In genomic region chr6:89073014-89073620, GRCh38 we compare ENCODE assay signal across 16 cellular contexts. TPM values are rescaled to one million over a fixed set of nuclear protein-coding genes. Genes with fewer than 3 reads are reported as not detected.
DNase-seq lines count a peak whose midpoint lies in the region; ATAC-seq and TF ChIP-seq lines count a peak whose summit lies in the region.
"Had no signal": no experiment of that assay in that cellular context is flagged by ENCODE, and none has a peak within 500 bp of the region (broad histone marks: within the 10 kb centered on the region; RNA-seq: fewer than 3 reads in every experiment).

No MANE protein-coding gene starts in this region.

- no peaks in the 10 kb centered on the region for H3K9me3 ChIP-seq in neutrophil
- H3K9me3 ChIP-seq: adrenal gland had no signal

- intact Hi-C loops in posterior vena cava (cut with DNase I), result no loop called here

- TF ChIP-seq CTCF in fibroblast of the aortic adventitia (IDR thresholded peaks at IDR 0.05; ENCODE audit: insufficient read depth, low read length) (no peak), neutrophil (IDR thresholded peaks at IDR 0.05) (no peak)

- H3K36me3 ChIP-seq in neutrophil, result no peaks in the 10 kb centered on the region
- H3K36me3 ChIP-seq: adrenal gland had no signal

- no peak for ATAC-seq in GM18861 (IDR thresholded peaks at IDR 0.05; ENCODE audit: unreplicated experiment)
- no peak for ATAC-seq in HG03442 (IDR thresholded peaks at IDR 0.05; ENCODE audit: unreplicated experiment)

- H3K27me3 ChIP-seq in neutrophil, result no peaks in the 10 kb centered on the region
- H3K27me3 ChIP-seq: adrenal gland had no signal

- H3K27ac ChIP-seq in neutrophil, result peak overlapping the region; percentile 89
- H3K27ac ChIP-seq: VCaP had no signal

- DNase-seq in GDM1 (lab: John Stamatoyannopoulos, UW), result peak; percentile 72
- peak; percentile 97 for DNase-seq in SIG-M5 treated with dmso at 0.1 percent for 504 hours (lab: John Stamatoyannopoulos, UW; ENCODE audit: unreplicated experiment)
- peak; percentile 59 for DNase-seq in fibroblast of the aortic adventitia (ENCODE audit: low read depth)
- DNase-seq in posterior vena cava (ENCODE audit: low spot score), result no peak
- no peak for DNase-seq in stimulated activated CD4-positive, alpha-beta T cell treated with anti-CD3 and anti-CD28 coated beads, Interleukin-4, amount 100 ng/mL, for 1 hour
- DNase-seq: activated CD8-positive, alpha-beta memory T cell treated with anti-CD3 and anti-CD28 coated beads, Interleukin-2, amount 50 U/mL, for 48 hours; adrenal gland; endodermal cell; NCI-H1436 had no signal

- H3K4me3 ChIP-seq in fibroblast of the aortic adventitia (ENCODE audit: low read depth, low read length) (no peak overlapping the region), neutrophil (ENCODE audit: low read depth in 1 of 2, low read length in 1 of 2) (peak overlapping the region; percentile 46 to 56)
- H3K4me3 ChIP-seq: adrenal gland, skin epidermis had no signal

- H3K4me1 ChIP-seq in neutrophil (ENCODE audit: control insufficient read depth in 1 of 2, insufficient read depth in 1 of 2, low read depth in 1 of 2, low read length in 1 of 2), result peaks cover 25 to 26% of the 10 kb centered on the region in 2 experiments

RNA-seq across cellular contexts. Expression of gene PNRC1, which starts 7.4 kb away (rescaled TPM):
- total RNA-seq in fibroblast of the aortic adventitia (ENCODE audit: low replicate concordance) (92.3 and 138 TPM in 2 replicates), posterior vena cava (100 to 1,000 TPM; 280 to 381 TPM)

RNA-seq across cellular contexts. Expression of gene SRSF12, which starts 44.8 kb away (rescaled TPM):
- total RNA-seq in fibroblast of the aortic adventitia (ENCODE audit: low replicate concordance) (0.09 and 0.33 TPM in 2 replicates), posterior vena cava (1 to 10 TPM; 3.4 to 3.5 TPM)
- total RNA-seq: HT1080, mononuclear cell had no signal

Comparison
In these comparisons a context has a peak if more than half of its experiments do, and no peak if none do; other contexts are left out.
1. DNase-seq: peak in GDM1 (single experiment), SIG-M5 treated with dmso at 0.1 percent for 504 hours (single experiment) and fibroblast of the aortic adventitia (single experiment); none in posterior vena cava (single experiment) and stimulated activated CD4-positive, alpha-beta T cell treated with anti-CD3 and anti-CD28 coated beads, Interleukin-4, amount 100 ng/mL, for 1 hour (single experiment).